In genomic region chr15:92068121-92068520, GRCh38 we compare ENCODE assay signal across 14 cellular contexts.
DNase-seq lines count a peak whose midpoint lies in the region; ATAC-seq and TF ChIP-seq lines count a peak whose summit lies in the region.
"Had no signal": no experiment of that assay in that cellular context is flagged by ENCODE, and none has a peak within 500 bp of the region (broad histone marks: within the 10 kb centered on the region; RNA-seq: fewer than 3 reads in every experiment).

No MANE protein-coding gene starts in this region.

- peaks cover 27% of the 10 kb centered on the region for H3K4me1 Mint-ChIP-seq in activated naive CD8-positive, alpha-beta T cell treated with anti-CD3 and anti-CD28 coated beads for 36 hours

- peaks cover 4% of the 10 kb centered on the region for H3K9me3 Mint-ChIP-seq in activated naive CD8-positive, alpha-beta T cell treated with anti-CD3 and anti-CD28 coated beads for 36 hours

- no peaks in the 10 kb centered on the region for H3K36me3 Mint-ChIP-seq in activated naive CD8-positive, alpha-beta T cell treated with anti-CD3 and anti-CD28 coated beads for 36 hours
- H3K36me3 Mint-ChIP-seq: activated naive CD8-positive, alpha-beta T cell treated with anti-CD3 and anti-CD28 coated beads, Interleukin-2, amount 10 ng/mL, durations not matched to agents 7 days and 5 days had no signal

- in situ Hi-C loops in GM13976 (cut with MboI; ENCODE audit: low sequenced_read_pairs, unreplicated experiment): no loop called here

- no peak for TF ChIP-seq CTCF in GM13976 (IDR thresholded peaks at IDR 0.05; ENCODE audit: borderline replicate concordance, control extremely low read depth, extremely low read depth, insufficient read depth, missing control alignments)

- DNase-seq in M059J (ENCODE audit: low read depth) (peak; percentile 26), inferior parietal cortex (ENCODE audit: extremely low spot score) (peak; percentile 51), GM13976 (ENCODE audit: low spot score) (no peak), DMS79 treated with DMSO at 0.1 percent for 48 hours (lab: John Stamatoyannopoulos, UW) (no peak), NK-92 (lab: John Stamatoyannopoulos, UW; ENCODE audit: unreplicated experiment) (no peak)
- DNase-seq in activated naive CD8-positive, alpha-beta T cell treated with anti-CD3 and anti-CD28 coated beads for 36 hours: no peak
- DNase-seq: activated CD4-positive, alpha-beta T cell treated with anti-CD3 and anti-CD28 coated beads, Interleukin-2, amount 50 U/mL, for 4 hours; activated naive CD8-positive, alpha-beta T cell treated with anti-CD3 and anti-CD28 coated beads, Interleukin-2, amount 10 ng/mL, durations not matched to agents 7 days and 5 days; foreskin melanocyte; left ventricle myocardium superior; stimulated activated CD4-positive, alpha-beta T cell treated with anti-CD3 and anti-CD28 coated beads, Interleukin-4, amount 100 ng/mL, for 1 hour; testis had no signal

- no peak overlapping the region for H3K4me3 Mint-ChIP-seq in activated naive CD8-positive, alpha-beta T cell treated with anti-CD3 and anti-CD28 coated beads for 36 hours
- H3K4me3 Mint-ChIP-seq: activated naive CD8-positive, alpha-beta T cell treated with anti-CD3 and anti-CD28 coated beads, Interleukin-2, amount 10 ng/mL, durations not matched to agents 7 days and 5 days had no signal

- no peaks in the 10 kb centered on the region for H3K27me3 Mint-ChIP-seq in activated naive CD8-positive, alpha-beta T cell treated with anti-CD3 and anti-CD28 coated beads for 36 hours

- H3K27ac Mint-ChIP-seq in activated naive CD8-positive, alpha-beta T cell treated with anti-CD3 and anti-CD28 coated beads for 36 hours: no peak overlapping the region
- H3K27ac Mint-ChIP-seq: activated naive CD8-positive, alpha-beta T cell treated with anti-CD3 and anti-CD28 coated beads, Interleukin-2, amount 10 ng/mL, durations not matched to agents 7 days and 5 days had no signal

- ATAC-seq in GM18867 (IDR thresholded peaks at IDR 0.05; ENCODE audit: unreplicated experiment) (peak; percentile 49), GM21619 (IDR thresholded peaks at IDR 0.05; ENCODE audit: unreplicated experiment) (peak; percentile 39)
- ATAC-seq: left ventricle myocardium superior had no signal

Comparison
In these comparisons a context has a peak if more than half of its experiments do, and no peak if none do; other contexts are left out.
1. DNase-seq: peak in M059J (single experiment) and inferior parietal cortex (single experiment); none in GM13976 (single experiment), DMS79 treated with DMSO at 0.1 percent for 48 hours (single experiment), NK-92 (single experiment) and activated naive CD8-positive, alpha-beta T cell treated with anti-CD3 and anti-CD28 coated beads for 36 hours (single experiment).